Comparison of ENCODE assay signal across 19 cellular contexts in the genomic region with DNA sequence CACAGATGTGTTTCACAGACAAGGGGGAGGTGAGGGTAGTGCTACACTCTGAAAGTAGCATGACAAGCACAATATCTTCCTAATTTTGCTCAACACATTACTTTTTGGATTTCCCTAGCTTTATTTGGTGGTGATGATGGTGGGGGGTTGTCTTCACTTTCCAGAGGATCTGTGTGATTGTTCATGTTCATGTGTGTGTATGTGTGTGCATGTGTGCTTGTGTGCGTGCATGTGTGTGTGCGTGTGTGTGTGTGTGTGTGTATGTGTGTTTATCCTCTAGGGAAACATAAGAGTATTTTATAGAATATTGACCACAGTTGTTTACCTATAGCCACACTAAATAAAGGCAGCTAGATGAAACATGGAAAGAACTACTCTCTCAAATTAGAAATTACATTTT.
"Had no signal": no experiment of that assay in that cellular context is flagged by ENCODE, and none has a peak within 500 bp of the region (broad histone marks: within the 10 kb centered on the region; RNA-seq: fewer than 3 reads in every experiment).

No MANE protein-coding gene starts in this region.

- DNase-seq: cerebellar nuclear complex; cortex of kidney; effector memory CD8-positive, alpha-beta T cell; kidney; mesenchymal stem cell; naive thymus-derived CD4-positive, alpha-beta T cell; pancreas; retina; sigmoid colon; stimulated activated CD4-positive, alpha-beta T cell treated with anti-CD3 and anti-CD28 coated beads, Interleukin-2, amount 100 ng/mL, for 24 hours; stimulated activated CD4-positive, alpha-beta T cell treated with anti-CD3 and anti-CD28 coated beads, Interleukin-4, amount 100 ng/mL, for 24 hours; stimulated activated naive CD4-positive, alpha-beta T cell treated with Interleukin-2 at 50 U/mL for 16 hours; stomach; thyroid gland; trophoblast cell had no signal

- FAIRE-seq: kidney, pancreas had no signal

- H3K4me1 ChIP-seq: pancreas, sigmoid colon, stomach had no signal

- H3K79me2 ChIP-seq: hepatocyte had no signal

- H3K9me3 ChIP-seq: neutrophil, pancreas, sigmoid colon, stomach, thyroid gland had no signal

- H3K4me2 ChIP-seq: hepatocyte had no signal

- H3K27me3 ChIP-seq: neutrophil, pancreas, sigmoid colon, stomach, thyroid gland had no signal

- H3K27ac ChIP-seq: hepatocyte, neutrophil, pancreas, sigmoid colon, stomach, thyroid gland had no signal

- ATAC-seq: effector memory CD8-positive, alpha-beta T cell; left lobe of liver; naive thymus-derived CD4-positive, alpha-beta T cell; pancreas; stimulated activated effector memory CD8-positive, alpha-beta T cell treated with anti-CD3 and anti-CD28 coated beads, Interleukin-12 subunit alpha, Interleukin-12 subunit beta, amount 100 ng/mL, for 72 hours had no signal

- H3K36me3 ChIP-seq: neutrophil, pancreas, sigmoid colon, stomach, thyroid gland had no signal

- H3K4me3 ChIP-seq: hepatocyte, pancreas, sigmoid colon, stomach, thyroid gland had no signal

- H2AFZ ChIP-seq: hepatocyte had no signal
